Comparison of ENCODE assay signal across 13 cellular contexts in genomic region chr7:42097756-42098155, GRCh38.
A peak's percentile ranks its signal among the peaks of the same experiment; 100 is the strongest.
DNase-seq lines count a peak whose midpoint lies in the region; ATAC-seq, FAIRE-seq and TF ChIP-seq lines count a peak whose summit lies in the region.
"Had no signal": no experiment of that assay in that cellular context is flagged by ENCODE, and none has a peak within 500 bp of the region (broad histone marks: within the 10 kb centered on the region; RNA-seq: fewer than 3 reads in every experiment).

No MANE protein-coding gene starts in this region.

- H3K4me3 ChIP-seq in AG04449 (ENCODE audit: low read depth, low read length) (no peak overlapping the region), K562 (no peak overlapping the region), mesendoderm (ENCODE audit: low read length) (no peak overlapping the region)
- H3K4me3 ChIP-seq: heart right ventricle, Peyer's patch, thyroid gland had no signal

- H3K9me3 Mint-ChIP-seq in stimulated activated memory B cell treated with anti-CD40 and anti-IgM and Interleukin-4, amounts not matched to agents 10 μg/mL and 1 μg/mL and 100 μg/mL, for 72 hours: no peaks in the 10 kb centered on the region
- H3K9me3 Mint-ChIP-seq: activated T-cell treated with anti-CD3 and anti-CD28 coated beads, Interleukin-2, amount 50 U/mL, for 24 hours had no signal

- no peaks in the 10 kb centered on the region for H3K4me1 Mint-ChIP-seq in stimulated activated memory B cell treated with anti-CD40 and anti-IgM and Interleukin-4, amounts not matched to agents 10 μg/mL and 1 μg/mL and 100 μg/mL, for 72 hours

- ATAC-seq in K562 (peak; percentile 81), HG02588 (IDR thresholded peaks at IDR 0.05; ENCODE audit: unreplicated experiment) (no peak)
- no peak for ATAC-seq in stimulated activated memory B cell treated with anti-CD40 and anti-IgM and Interleukin-4, amounts not matched to agents 10 μg/mL and 1 μg/mL and 100 μg/mL, for 72 hours

- H3K79me2 ChIP-seq in K562 (ENCODE audit: control insufficient read depth, insufficient read depth, low read length) (no peaks in the 10 kb centered on the region), mesendoderm (ENCODE audit: control insufficient read depth, insufficient read depth, low read length) (no peaks in the 10 kb centered on the region)

- no peak for TF ChIP-seq POLR2A in K562 (conservative IDR thresholded peaks at IDR 0.05)

- POLR2A ChIA-PET in AG04449 (lab: Yijun Ruan, JAX) (no interaction called here), K562 (lab: Yijun Ruan, JAX) (no interaction called here)

- no peak overlapping the region for H3K23ac ChIP-seq in mesendoderm (ENCODE audit: low read length)

- no peak overlapping the region for H4K5ac ChIP-seq in mesendoderm (ENCODE audit: low read length)

- H3K4me1 ChIP-seq in K562 (replicated peaks in 1 of 2; ENCODE audit: control insufficient read depth in 2 of 2, insufficient read depth in 2 of 2, low read length in 2 of 2): no peaks in the 10 kb centered on the region
- H3K4me1 ChIP-seq in mesendoderm (ENCODE audit: control insufficient read depth, low read depth, low read length): peaks cover 6% of the 10 kb centered on the region

- WGBS in K562 (ENCODE audit: insufficient coverage, low coverage, missing lambda C conversion rate): 4% methylated on average over 5 of the region's 5 CpGs
- WGBS in mesendoderm (ENCODE audit: extremely low coverage, insufficient coverage, low lambda C conversion rate): no CpG with 5 or more reads among the region's 5 CpGs

- CTCF ChIA-PET in AG04449 (lab: Yijun Ruan, JAX): interaction anchor here (0.6 to 1.7 kb wide), 3 partner anchors 11 to 121 kb away, joined by 3 to 5 read pairs (median 4); no protein-coding TSS in a partner anchor
- CTCF ChIA-PET in K562 (lab: Yijun Ruan, JAX; ENCODE audit: low intra/inter-chr PET ratio): no interaction called here

- no peak overlapping the region for H2AK5ac ChIP-seq in mesendoderm (ENCODE audit: low read length)

- TF ChIP-seq CTCF in AG04449 (IDR thresholded peaks at IDR 0.05; ENCODE audit: insufficient read depth, low read length, missing control alignments): peak; percentile 27
- 0 out of 6 replicates have a peak, but pooled peaks of 1 of the 3 experiments have one; percentile 6 for TF ChIP-seq CTCF in K562 (IDR thresholded peaks at IDR 0.05 in 2 of 3, conservative IDR thresholded peaks at IDR 0.05 in 1 of 3; ENCODE audit: insufficient read depth in 2 of 3, low read depth in 1 of 3, low read length in 3 of 3)

- DNase-seq in AG04449 (ENCODE audit: low read depth, low spot score) (peak; percentile 71), LHCN-M2 (ENCODE audit: low read depth) (peak; percentile 98), K562 (ENCODE audit: extremely low read depth in 1 of 4, low spot score in 3 of 4) (peak in 2 of 4 experiments; percentile 10 to 17), mesendoderm (peak; percentile 61), substantia nigra (lab: John Stamatoyannopoulos, UW) (no peak), anterior cingulate cortex (lab: John Stamatoyannopoulos, UW) (no peak)
- DNase-seq: activated T-cell treated with anti-CD3 and anti-CD28 coated beads, Interleukin-2, amount 50 U/mL, for 24 hours; heart right ventricle; Peyer's patch; stimulated activated CD4-positive, alpha-beta T cell treated with anti-CD3 and anti-CD28 coated beads, Interleukin-12 subunit alpha, Interleukin-12 subunit beta, amount 100 ng/mL, for 4 hours; thyroid gland had no signal

- H3K27ac ChIP-seq in K562 (ENCODE audit: extremely low read depth, low read depth, low read length) (no peak overlapping the region), mesendoderm (ENCODE audit: low read depth, low read length) (no peak overlapping the region), substantia nigra (ENCODE audit: low read depth, low read length, poor library complexity, severe bottlenecking) (no peak overlapping the region)
- H3K27ac ChIP-seq: thyroid gland had no signal

- H3K18ac ChIP-seq in mesendoderm (ENCODE audit: low read length): no peak overlapping the region

- no peaks in the 10 kb centered on the region for H3K9me3 ChIP-seq in K562 (replicated peaks; ENCODE audit: control insufficient read depth, insufficient read depth, low read depth, low read length)
- H3K9me3 ChIP-seq: heart right ventricle, Peyer's patch, thyroid gland had no signal

- H4K20me1 ChIP-seq in K562 (replicated peaks; ENCODE audit: control insufficient read depth, insufficient read depth, low read length): 0 out of 2 replicates have a peak, but pooled peaks cover 3% of the 10 kb centered on the region

- H2BK15ac ChIP-seq in mesendoderm (replicated peaks; ENCODE audit: low read depth): no peak overlapping the region

- no peak overlapping the region for H2AFZ ChIP-seq in K562 (ENCODE audit: low read depth, low read length)

- H2BK5ac ChIP-seq in mesendoderm (ENCODE audit: low read length): no peak overlapping the region

- peaks cover 12% of the 10 kb centered on the region for H3K27me3 Mint-ChIP-seq in stimulated activated memory B cell treated with anti-CD40 and anti-IgM and Interleukin-4, amounts not matched to agents 10 μg/mL and 1 μg/mL and 100 μg/mL, for 72 hours
- H3K27me3 Mint-ChIP-seq: activated T-cell treated with anti-CD3 and anti-CD28 coated beads, Interleukin-2, amount 50 U/mL, for 24 hours had no signal

- in situ Hi-C loops in K562 (cut with MboI): no loop called here

- H3K9ac ChIP-seq in K562 (ENCODE audit: insufficient read depth in 1 of 2, low read depth in 2 of 2, low read length in 2 of 2) (no peak overlapping the region), mesendoderm (ENCODE audit: low read length) (no peak overlapping the region)

- TF ChIP-seq RAD21 in K562 (CRISPR knock-in tag; conservative IDR thresholded peaks at IDR 0.05 in 1 of 2, IDR thresholded peaks at IDR 0.05 in 1 of 2): no peak

- no peak overlapping the region for H3K27ac Mint-ChIP-seq in stimulated activated memory B cell treated with anti-CD40 and anti-IgM and Interleukin-4, amounts not matched to agents 10 μg/mL and 1 μg/mL and 100 μg/mL, for 72 hours
- H3K27ac Mint-ChIP-seq: activated T-cell treated with anti-CD3 and anti-CD28 coated beads, Interleukin-2, amount 50 U/mL, for 24 hours had no signal

- peaks cover 0 to under 1% of the 10 kb centered on the region in 2 experiments; a peak in 1 of 5 replicates for H3K27me3 ChIP-seq in K562 (ENCODE audit: control insufficient read depth in 2 of 2, insufficient read depth in 2 of 2, low read length in 2 of 2)
- no peaks in the 10 kb centered on the region for H3K27me3 ChIP-seq in mesendoderm (ENCODE audit: insufficient read depth, low read length, poor library complexity)
- H3K27me3 ChIP-seq: heart right ventricle, Peyer's patch, thyroid gland had no signal

- no peak overlapping the region for H2BK120ac ChIP-seq in mesendoderm (ENCODE audit: low read depth, low read length)

- BruUV-seq in K562 (replicated peaks; lab: Mats Ljungman, UMichigan): no TSS peak

- H3K4ac ChIP-seq in mesendoderm (ENCODE audit: low read depth, low read length): no peak overlapping the region

- no peaks in the 10 kb centered on the region for H3K79me1 ChIP-seq in mesendoderm (ENCODE audit: low read length)

- H3K56ac ChIP-seq in mesendoderm (ENCODE audit: low read length): no peak overlapping the region

- no peaks in the 10 kb centered on the region for H3K36me3 Mint-ChIP-seq in stimulated activated memory B cell treated with anti-CD40 and anti-IgM and Interleukin-4, amounts not matched to agents 10 μg/mL and 1 μg/mL and 100 μg/mL, for 72 hours

- no peak overlapping the region for H3K4me3 Mint-ChIP-seq in stimulated activated memory B cell treated with anti-CD40 and anti-IgM and Interleukin-4, amounts not matched to agents 10 μg/mL and 1 μg/mL and 100 μg/mL, for 72 hours
- H3K4me3 Mint-ChIP-seq: activated T-cell treated with anti-CD3 and anti-CD28 coated beads, Interleukin-2, amount 50 U/mL, for 24 hours had no signal

- H4K8ac ChIP-seq in mesendoderm (ENCODE audit: low read depth, low read length): no peak overlapping the region

- H3K4me2 ChIP-seq in K562 (ENCODE audit: insufficient read depth, low read length) (no peak overlapping the region), mesendoderm (ENCODE audit: low read length) (no peak overlapping the region)

- H3K36me3 ChIP-seq in K562 (ENCODE audit: control insufficient read depth, insufficient read depth, low read length) (no peaks in the 10 kb centered on the region), mesendoderm (ENCODE audit: control insufficient read depth, insufficient read depth, low read length) (no peaks in the 10 kb centered on the region)
- H3K36me3 ChIP-seq: heart right ventricle, Peyer's patch, thyroid gland had no signal

- TF ChIP-seq EP300 in K562 (IDR thresholded peaks at IDR 0.05; ENCODE audit: low read length): no peak

- intact Hi-C loops in K562 (cut with micrococcal nuclease): no loop called here

- no peaks in the 10 kb centered on the region for H3K9me1 ChIP-seq in K562 (ENCODE audit: control insufficient read depth, insufficient read depth, low read length)

- FAIRE-seq in K562 (lab: Jason Lieb, UNC): no peak

TF ChIP-seq in K562, 482 proteins besides CTCF, POLR2A, EP300 and RAD21:
- no peak for TF ChIP-seq NCOA4 (IDR thresholded peaks at IDR 0.05; ENCODE audit: partially characterized antibody)
- TF ChIP-seq ATF1 (CRISPR knock-in tag; IDR thresholded peaks at IDR 0.05): no peak
- no peak for TF ChIP-seq ATF1 (tag; IDR thresholded peaks at IDR 0.05)
- no peak for TF ChIP-seq LEF1 (IDR thresholded peaks at IDR 0.05)
- TF ChIP-seq PTRF (tag; IDR thresholded peaks at IDR 0.05): no peak
- no peak for TF ChIP-seq MTA1 (IDR thresholded peaks at IDR 0.05; ENCODE audit: borderline replicate concordance)
- TF ChIP-seq ZNF384 (IDR thresholded peaks at IDR 0.05; ENCODE audit: low read depth, low read length): no peak
- TF ChIP-seq NFE2 (IDR thresholded peaks at IDR 0.05; ENCODE audit: low read depth): no peak
- TF ChIP-seq PCBP1 (IDR thresholded peaks at IDR 0.05; ENCODE audit: low read depth, low read length, poor library complexity, severe bottlenecking): no peak
- TF ChIP-seq HSF4 (CRISPR knock-in tag; IDR thresholded peaks at IDR 0.05; ENCODE audit: borderline replicate concordance): no peak
- TF ChIP-seq MCM5 (IDR thresholded peaks at IDR 0.05; ENCODE audit: low read depth): no peak
- no peak for TF ChIP-seq FOXP1 (CRISPR knock-in tag; IDR thresholded peaks at IDR 0.05)
- TF ChIP-seq DIDO1 (tag; IDR thresholded peaks at IDR 0.05; ENCODE audit: low read depth): no peak
- TF ChIP-seq POLR2G (IDR thresholded peaks at IDR 0.05; ENCODE audit: low read depth, low read length): no peak
- TF ChIP-seq WHSC1 (IDR thresholded peaks at IDR 0.05; ENCODE audit: low read length): no peak
- TF ChIP-seq EP400 (IDR thresholded peaks at IDR 0.05): no peak
- TF ChIP-seq HDAC2 (IDR thresholded peaks at IDR 0.05): no peak
- no peak for TF ChIP-seq ZNF408 (CRISPR knock-in tag; IDR thresholded peaks at IDR 0.05; ENCODE audit: low read depth)
- no peak for TF ChIP-seq TBL1XR1 (IDR thresholded peaks at IDR 0.05; ENCODE audit: low read length in 2 of 2)

Comparison
In these comparisons a context has a peak if more than half of its experiments do, and no peak if none do; other contexts are left out.
1. DNase-seq: peak in AG04449 (single experiment), LHCN-M2 (single experiment) and mesendoderm (single experiment); none in substantia nigra (0 of 49) and anterior cingulate cortex (0 of 58).